Comparison of ENCODE assay signal across 9 cellular contexts in genomic region chr5:34598177-34598794, GRCh38. TPM values are rescaled to one million over a fixed set of nuclear protein-coding genes. Genes with fewer than 3 reads are reported as not detected.
A peak's percentile ranks its signal among the peaks of the same experiment; 100 is the strongest.
DNase-seq lines count a peak whose midpoint lies in the region; ATAC-seq and TF ChIP-seq lines count a peak whose summit lies in the region.
"Had no signal": no experiment of that assay in that cellular context is flagged by ENCODE, and none has a peak within 500 bp of the region (broad histone marks: within the 10 kb centered on the region; RNA-seq: fewer than 3 reads in every experiment).

No MANE protein-coding gene starts in this region.

- POLR2A ChIA-PET in PC-9 (lab: Charles Lee; ENCODE audit: unreplicated experiment) = interaction anchor here (0.6 to 1.3 kb wide), 9 partner anchors 9 to 331 kb away, joined by 3 to 25 read pairs (median 4); partner anchors contain the start of genes DNAJC21 and RAI14

- H3K9me2 ChIP-seq in PC-9 (ENCODE audit: insufficient read depth) = no peaks in the 10 kb centered on the region

- BruUV-seq in PC-9 (replicated peaks; lab: Mats Ljungman, UMichigan) = no TSS peak

- TF ChIP-seq POLR2A in esophagus muscularis mucosa (IDR thresholded peaks at IDR 0.05; ENCODE audit: low read depth) = no peak

- DNase-seq in GM04504 (ENCODE audit: low read depth) (peak; percentile 87), PC-9 (peak; percentile 69 to 98), esophagus muscularis mucosa (ENCODE audit: extremely low spot score) (no peak), retina (peak; percentile 31), NCI-H2029 treated with DMSO at 0.1 percent for 48 hours (lab: John Stamatoyannopoulos, UW) (no peak), NCI-H524 treated with DMSO at 0.1 percent for 48 hours (lab: John Stamatoyannopoulos, UW) (no peak)
- no peak for DNase-seq in stimulated activated CD4-positive, alpha-beta T cell treated with anti-CD3 and anti-CD28 coated beads, Interleukin-4, amount 100 ng/mL, for 24 hours
- DNase-seq: activated naive CD4-positive, alpha-beta T cell treated with Interleukin-2 at 50 U/mL for 16 hours had no signal

- H3K4me3 ChIP-seq in PC-9 (peak overlapping the region; percentile 6; the same call in 1 of the 2 replicates), esophagus muscularis mucosa (no peak overlapping the region)

- WGBS in esophagus muscularis mucosa = 50% methylated on average over 5 of the region's 5 CpGs

- H3K4me1 ChIP-seq in PC-9 (replicated peaks; ENCODE audit: insufficient read depth) (peaks cover 43% of the 10 kb centered on the region), esophagus muscularis mucosa (peaks cover 0 to 28% (median 23%) of the 10 kb centered on the region in 4 donors)

- no peaks in the 10 kb centered on the region for H3K79me2 ChIP-seq in PC-9 (ENCODE audit: low read depth)

- intact Hi-C loops in PC-9 (cut with micrococcal nuclease; ENCODE audit: unreplicated experiment) = loop anchor here (1.0 to 5.0 kb wide), 6 partner anchors 11 to 139 kb away; partner anchors contain the start of gene RAI14
- intact Hi-C loops in esophagus muscularis mucosa (cut with DNase I) = loop anchor here (5.0 kb wide), 1 partner anchor 54 kb away; no protein-coding TSS in a partner anchor

- H4K20me1 ChIP-seq in PC-9 (ENCODE audit: insufficient read depth) = no peaks in the 10 kb centered on the region

- CTCF ChIA-PET in PC-9 (lab: Charles Lee) = interaction anchor here (1.0 to 1.8 kb wide), 2 partner anchors 9 to 12 kb away, joined by 3 to 6 read pairs; no protein-coding TSS in a partner anchor

- H3K27me3 ChIP-seq in PC-9 (ENCODE audit: insufficient read depth, low read depth) (no peaks in the 10 kb centered on the region), esophagus muscularis mucosa (no peaks in the 10 kb centered on the region)

- peak overlapping the region; percentile 67 for H3K4me2 ChIP-seq in PC-9

- TF ChIP-seq CTCF in PC-9 (conservative IDR thresholded peaks at IDR 0.05) (no peak), esophagus muscularis mucosa (IDR thresholded peaks at IDR 0.05) (no peak)

- peaks cover 31% of the 10 kb centered on the region for H3F3A ChIP-seq in PC-9 (ENCODE audit: insufficient read depth, low read depth)

- H3K27ac ChIP-seq in PC-9 = peak overlapping the region; percentile 88
- peak overlapping the region; percentile 21 to 50 (median 32) for H3K27ac ChIP-seq in esophagus muscularis mucosa (replicated peaks in 1 of 4)

- no peaks in the 10 kb centered on the region; the same call in 1 of the 2 replicates for H3K9me3 ChIP-seq in PC-9 (ENCODE audit: insufficient read depth, low read depth)
- H3K9me3 ChIP-seq in esophagus muscularis mucosa = no peaks in the 10 kb centered on the region

- no peak for TF ChIP-seq EP300 in esophagus muscularis mucosa (IDR thresholded peaks at IDR 0.05)

- ATAC-seq in HG02981 (IDR thresholded peaks at IDR 0.05; ENCODE audit: unreplicated experiment) = no peak

- peak overlapping the region; percentile 25; the same call in 1 of the 2 replicates for H2AFZ ChIP-seq in PC-9

- H3K36me3 ChIP-seq in PC-9 (ENCODE audit: low read depth) (no peaks in the 10 kb centered on the region), esophagus muscularis mucosa (no peaks in the 10 kb centered on the region)

RNA-seq across cellular contexts. Expression of gene RAI14, which starts 57.8 kb away (rescaled TPM):
- total RNA-seq in PC-9 (2021) = 133 and 145 TPM in 2 replicates
- total RNA-seq in esophagus muscularis mucosa = 10 to 100 TPM; 57.3 to 76.4 (median 68.1) TPM

Comparison
In these comparisons a context has a peak if more than half of its experiments do, and no peak if none do; other contexts are left out.
1. DNase-seq: peak in GM04504 (single experiment), PC-9 (2 of 2) and retina (single experiment); none in esophagus muscularis mucosa (single experiment), NCI-H2029 treated with DMSO at 0.1 percent for 48 hours (single experiment), NCI-H524 treated with DMSO at 0.1 percent for 48 hours (single experiment) and stimulated activated CD4-positive, alpha-beta T cell treated with anti-CD3 and anti-CD28 coated beads, Interleukin-4, amount 100 ng/mL, for 24 hours (single experiment).